Comparison of ENCODE assay signal across 16 cellular contexts in genomic region chr7:29397398-29397797, GRCh38.
DNase-seq lines count a peak whose midpoint lies in the region; ATAC-seq and TF ChIP-seq lines count a peak whose summit lies in the region.
"Had no signal": no experiment of that assay in that cellular context is flagged by ENCODE, and none has a peak within 500 bp of the region (broad histone marks: within the 10 kb centered on the region; RNA-seq: fewer than 3 reads in every experiment).

No MANE protein-coding gene starts in this region.

- H4K8ac ChIP-seq in neuronal stem cell (ENCODE audit: low read depth, low read length): no peak overlapping the region

- TF ChIP-seq CTCF in HEK293 (tag by site-specific recombination; IDR thresholded peaks at IDR 0.05): no peak

- no peak for ATAC-seq in HG03039 (IDR thresholded peaks at IDR 0.05; ENCODE audit: unreplicated experiment)
- ATAC-seq: A549, SK-N-SH treated with all-trans-retinoic acid at 6 μM for 48 hours had no signal

- POLR2A ChIA-PET in HEK293 (lab: Yijun Ruan, JAX): no interaction called here

- H2BK120ac ChIP-seq in neuronal stem cell (ENCODE audit: low read depth, low read length): no peak overlapping the region

- no peak overlapping the region for H4K91ac ChIP-seq in neuronal stem cell (ENCODE audit: low read depth, low read length, poor library complexity)

- no peak overlapping the region for H3K4me2 ChIP-seq in neuronal stem cell (ENCODE audit: insufficient read depth, low read length, poor library complexity, severe bottlenecking)
- H3K4me2 ChIP-seq: A549 had no signal

- H3K18ac ChIP-seq in neuronal stem cell (ENCODE audit: low read length): no peak overlapping the region

- no peaks in the 10 kb centered on the region for H3K27me3 ChIP-seq in neuronal stem cell (ENCODE audit: control insufficient read depth in 3 of 3, insufficient read depth in 3 of 3, low read depth in 1 of 3, low read length in 3 of 3)
- H3K27me3 ChIP-seq: MG63 had no signal

- DNase-seq in NCI-H2107 treated with DMSO at 0.1 percent for 48 hours (lab: John Stamatoyannopoulos, UW; ENCODE audit: unreplicated experiment) (peak; percentile 65), NCI-H2107 (lab: John Stamatoyannopoulos, UW) (no peak), NCI-H748 (lab: John Stamatoyannopoulos, UW; ENCODE audit: unreplicated experiment) (peak; percentile 75), neuronal stem cell (ENCODE audit: low spot score) (no peak), NOMO-1 treated with DMSO at 0.1 percent for 48 hours (lab: John Stamatoyannopoulos, UW; ENCODE audit: unreplicated experiment) (no peak), erythroblast (lab: John Stamatoyannopoulos, UW) (no peak)
- DNase-seq: EL, HFFc6, Karpas-422, MG63, NCI-H345, Right ventricle myocardium superior had no signal

- no peak overlapping the region for H3K14ac ChIP-seq in neuronal stem cell (ENCODE audit: low read length)

- H3K79me1 ChIP-seq in neuronal stem cell (ENCODE audit: low read depth, low read length): no peaks in the 10 kb centered on the region

- no peak overlapping the region for H2AK5ac ChIP-seq in neuronal stem cell (ENCODE audit: low read depth, low read length)

- H3K27ac ChIP-seq in HEK293 (ENCODE audit: extremely low read depth, low read depth, low read length) (no peak overlapping the region), neuronal stem cell (replicated peaks; ENCODE audit: low read length) (no peak overlapping the region)
- H3K27ac ChIP-seq: A549 had no signal

- CTCF ChIA-PET in HEK293 (lab: Yijun Ruan, JAX): interaction anchor here (0.7 kb wide), 1 partner anchor 11 kb away, joined by 3 read pairs; no protein-coding TSS in a partner anchor

- H2AFZ ChIP-seq in neuronal stem cell (ENCODE audit: low read length): no peak overlapping the region

- no peaks in the 10 kb centered on the region for H3K9me3 ChIP-seq in HEK293 (ENCODE audit: control insufficient read depth, insufficient read depth, low read depth, low read length)
- H3K9me3 ChIP-seq in neuronal stem cell (replicated peaks in 1 of 2; ENCODE audit: control insufficient read depth in 2 of 2, insufficient read depth in 1 of 2, low read depth in 1 of 2, low read length in 2 of 2): no peaks in the 10 kb centered on the region
- H3K9me3 ChIP-seq: A549, MG63 had no signal

- no peak overlapping the region for H3K23ac ChIP-seq in neuronal stem cell (ENCODE audit: low read depth, low read length, poor library complexity)

- H3K4me1 ChIP-seq in HEK293 (ENCODE audit: control insufficient read depth, insufficient read depth, low read length) (no peaks in the 10 kb centered on the region), neuronal stem cell (ENCODE audit: control insufficient read depth in 2 of 2, insufficient read depth in 1 of 2, low read depth in 1 of 2, low read length in 2 of 2) (no peaks in the 10 kb centered on the region)
- H3K4me1 ChIP-seq: A549 had no signal

- no peak overlapping the region for H3K4ac ChIP-seq in neuronal stem cell (ENCODE audit: low read length)

- WGBS in neuronal stem cell (ENCODE audit: extremely low coverage in 2 of 2, insufficient read length in 2 of 2, insufficient replicate concordance in 1 of 2), 2 donors: no CpG with 5 or more reads among the region's 2 CpGs

- H2BK12ac ChIP-seq in neuronal stem cell (ENCODE audit: low read length): no peak overlapping the region

- no peak overlapping the region for H3K9ac ChIP-seq in neuronal stem cell (ENCODE audit: low read depth, low read length, poor library complexity)

- H2BK15ac ChIP-seq in neuronal stem cell (ENCODE audit: low read length): no peak overlapping the region

- H2BK5ac ChIP-seq in neuronal stem cell (ENCODE audit: low read length): peak overlapping the region; percentile 42

- TF ChIP-seq POLR2A in erythroblast (IDR thresholded peaks at IDR 0.05; ENCODE audit: low read length): no peak

- H3K4me3 ChIP-seq in HEK293 (ENCODE audit: low read depth, low read length): no peak overlapping the region
- H3K4me3 ChIP-seq in neuronal stem cell (ENCODE audit: low read length in 2 of 2): no peak overlapping the region
- H3K4me3 ChIP-seq: A549, MG63 had no signal

- H3K36me3 ChIP-seq in HEK293 (ENCODE audit: control insufficient read depth in 2 of 2, insufficient read depth in 1 of 2, low read length in 2 of 2) (peaks cover 0 to 3% of the 10 kb centered on the region in 2 experiments; a peak in 1 of 3 replicates), neuronal stem cell (replicated peaks in 1 of 2; ENCODE audit: control insufficient read depth in 2 of 2, insufficient read depth in 2 of 2, low read length in 2 of 2) (no peaks in the 10 kb centered on the region)
- H3K36me3 ChIP-seq: MG63 had no signal

TF ChIP-seq in HEK293, 187 proteins besides CTCF, POLR2A, EP300 and RAD21:
- TF ChIP-seq ZFHX2 (tag by site-specific recombination; conservative IDR thresholded peaks at IDR 0.05): peak; percentile 58
- no peak for TF ChIP-seq ZNF146 (tag by site-specific recombination; IDR thresholded peaks at IDR 0.05)
- peak; percentile 54; the same call in 1 of the 2 replicates for TF ChIP-seq EGR2 (tag by site-specific recombination; IDR thresholded peaks at IDR 0.05; ENCODE audit: low read depth)
- TF ChIP-seq KLF8 (tag by site-specific recombination; IDR thresholded peaks at IDR 0.05): no peak
TF ChIP-seq in HEK293: peak in this region for 2.

Comparison
In these comparisons a context has a peak if more than half of its experiments do, and no peak if none do; other contexts are left out.
1. DNase-seq: peak in NCI-H2107 treated with DMSO at 0.1 percent for 48 hours (single experiment) and NCI-H748 (single experiment); none in NCI-H2107 (single experiment), neuronal stem cell (single experiment), NOMO-1 treated with DMSO at 0.1 percent for 48 hours (single experiment) and erythroblast (0 of 2).